ENCODE assay signal across 8 cellular contexts in genomic region chr5:81751009-81751835, GRCh38.
DNase-seq lines count a peak whose midpoint lies in the region; ATAC-seq and TF ChIP-seq lines count a peak whose summit lies in the region.

SSBP2 (minus strand) TSS chr5:81751097; CDS start chr5:81751042, 55 bp downstream.

- H3K4me3 ChIP-seq in effector memory CD4-positive, alpha-beta T cell (ENCODE audit: insufficient read depth, low read depth, low read length, poor library complexity, severe bottlenecking), result peak within 1 kb of the TSS; percentile 85

- H3K36me3 ChIP-seq in effector memory CD4-positive, alpha-beta T cell (ENCODE audit: control insufficient read depth, insufficient read depth, low read length), result no peaks in the 10 kb centered on the region

- TF ChIP-seq CTCF in GM20000 (IDR thresholded peaks at IDR 0.05; ENCODE audit: extremely low read depth, missing control alignments), result no peak

- no peaks in the 10 kb centered on the region for H3K27me3 ChIP-seq in effector memory CD4-positive, alpha-beta T cell (replicated peaks; ENCODE audit: control insufficient read depth, insufficient read depth, low read length, poor library complexity, severe bottlenecking)

- DNase-seq in COLO829 (ENCODE audit: low spot score) (peak; percentile 75), GM20000 (ENCODE audit: low spot score) (peak; percentile 98), HS-5 (ENCODE audit: low read depth) (peak; percentile 92), NOMO-1 (lab: John Stamatoyannopoulos, UW; ENCODE audit: unreplicated experiment in 2 of 2) (peak; percentile 98), memory B cell (ENCODE audit: low spot score in 2 of 2) (peak; percentile 99)
- DNase-seq in activated CD8-positive, alpha-beta memory T cell treated with anti-CD3 and anti-CD28 coated beads for 4 hours (ENCODE audit: low read depth in 2 of 2), result peak; percentile 97 to 99
- DNase-seq in effector memory CD4-positive, alpha-beta T cell, result peak; percentile 99
- DNase-seq in stimulated activated CD8-positive, alpha-beta memory T cell treated with anti-CD3 and anti-CD28 coated beads, Interleukin-12 subunit alpha, Interleukin-12 subunit beta, amount 100 ng/mL, for 1 hour (ENCODE audit: low read depth), result peak; percentile 99

- ATAC-seq in memory B cell (ENCODE audit: low read depth), result peak; percentile 83

- peak within 1 kb of the TSS; percentile 91 for H3K27ac Mint-ChIP-seq in memory B cell

- H3K36me3 Mint-ChIP-seq in memory B cell, result no peaks in the 10 kb centered on the region

- no peaks in the 10 kb centered on the region for H3K9me3 Mint-ChIP-seq in memory B cell

- no peaks in the 10 kb centered on the region for H3K9me3 ChIP-seq in effector memory CD4-positive, alpha-beta T cell (ENCODE audit: control insufficient read depth, low read length)

- peak within 1 kb of the TSS; percentile 97 for H3K4me3 Mint-ChIP-seq in memory B cell

- H3K4me1 Mint-ChIP-seq in memory B cell, result peaks cover 16% of the 10 kb centered on the region

- no peaks in the 10 kb centered on the region for H3K27me3 Mint-ChIP-seq in memory B cell

- H3K27ac ChIP-seq in effector memory CD4-positive, alpha-beta T cell (ENCODE audit: insufficient read depth, low read length, poor library complexity, severe bottlenecking), result peak within 1 kb of the TSS; percentile 84

- peaks cover 11% of the 10 kb centered on the region for H3K4me1 ChIP-seq in effector memory CD4-positive, alpha-beta T cell (ENCODE audit: control insufficient read depth, insufficient read depth, low read length, poor library complexity, severe bottlenecking)

Comparison
In these comparisons a context has a peak if more than half of its experiments do, and no peak if none do; other contexts are left out.
1. Peak in every context shown above with its lines: DNase-seq, ATAC-seq, H3K4me3 ChIP-seq and H3K27ac ChIP-seq.